ENCODE assay signal across 8 cellular contexts in the genomic region with DNA sequence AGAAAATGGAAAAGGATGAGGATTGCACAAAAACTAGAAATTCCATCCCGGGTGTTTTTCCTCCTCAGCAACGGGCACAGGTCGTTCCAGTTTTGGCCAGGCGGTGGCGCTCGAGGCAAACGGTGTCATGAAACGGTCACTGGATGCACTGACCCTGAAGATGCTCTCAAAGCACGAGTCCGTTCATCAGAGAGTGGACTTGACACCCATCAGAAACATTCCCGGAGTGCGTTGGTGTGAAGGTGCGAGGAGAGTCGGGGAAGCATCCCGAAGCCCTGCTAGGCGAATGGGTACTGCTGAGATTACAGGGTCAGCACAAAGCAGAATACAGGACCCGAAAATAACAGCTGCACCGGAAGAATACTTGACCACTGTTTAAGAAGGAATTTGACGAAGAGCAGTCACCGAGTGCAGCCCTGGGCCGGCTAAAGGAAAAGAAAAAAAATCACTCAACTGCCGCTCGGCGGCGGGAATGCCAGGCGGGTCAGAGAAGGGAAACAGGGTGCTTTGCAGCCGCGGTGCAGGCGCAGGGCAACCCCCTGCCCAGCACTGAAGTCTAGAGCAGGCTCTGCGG.
DNase-seq lines count a peak whose midpoint lies in the region; ATAC-seq and TF ChIP-seq lines count a peak whose summit lies in the region.

No MANE protein-coding gene starts in this region.

- H3K9ac ChIP-seq in Loucy (ENCODE audit: low read depth, low read length, poor library complexity, severe bottlenecking): peak overlapping the region; percentile 18
- H3K9ac ChIP-seq in neuronal stem cell (ENCODE audit: low read depth, low read length, poor library complexity): no peak overlapping the region

- peak overlapping the region; percentile 84 for H2AFZ ChIP-seq in Loucy (ENCODE audit: low read length)
- H2AFZ ChIP-seq in neuronal stem cell (ENCODE audit: low read length): peak overlapping the region; percentile 86

- H4K8ac ChIP-seq in neuronal stem cell (ENCODE audit: low read depth, low read length): no peak overlapping the region

- H4K20me1 ChIP-seq in DOHH2 (ENCODE audit: control insufficient read depth, insufficient read depth, low read depth, low read length) (no peaks in the 10 kb centered on the region), Loucy (ENCODE audit: insufficient read depth, low read length, poor library complexity, severe bottlenecking) (no peaks in the 10 kb centered on the region)

- H3K27ac ChIP-seq in DOHH2 (ENCODE audit: low read depth, low read length): no peak overlapping the region
- H3K27ac ChIP-seq in gastroesophageal sphincter: peak overlapping the region in 3 of 4 donors; percentile 58 to 73 (median 70)
- H3K27ac ChIP-seq in neuronal stem cell (replicated peaks; ENCODE audit: low read length): no peak overlapping the region

- peaks cover 13% of the 10 kb centered on the region for H3K4me1 ChIP-seq in DOHH2 (ENCODE audit: control insufficient read depth, low read length)
- peaks cover 11% of the 10 kb centered on the region for H3K4me1 ChIP-seq in Loucy (ENCODE audit: insufficient read depth, low read length, poor library complexity, severe bottlenecking)
- peaks cover 0 to 11% (median 0%) of the 10 kb centered on the region in 3 donors for H3K4me1 ChIP-seq in gastroesophageal sphincter
- H3K4me1 ChIP-seq in neuronal stem cell (ENCODE audit: control insufficient read depth in 2 of 2, insufficient read depth in 1 of 2, low read depth in 1 of 2, low read length in 2 of 2): peaks cover 0 to 9% of the 10 kb centered on the region in 2 donors

- no peak for TF ChIP-seq POLR2A in gastroesophageal sphincter (IDR thresholded peaks at IDR 0.05)

- no peak overlapping the region for H3K14ac ChIP-seq in neuronal stem cell (ENCODE audit: low read length)

- H3K36me3 Mint-ChIP-seq in activated naive CD4-positive, alpha-beta T cell treated with anti-CD3 and anti-CD28 coated beads for 36 hours (ENCODE audit: low read depth): no peaks in the 10 kb centered on the region

- peaks cover 8% of the 10 kb centered on the region for H3K4me1 Mint-ChIP-seq in activated naive CD4-positive, alpha-beta T cell treated with anti-CD3 and anti-CD28 coated beads for 36 hours (ENCODE audit: low read depth)
- peaks cover 14% of the 10 kb centered on the region for H3K4me1 Mint-ChIP-seq in stimulated activated naive CD8-positive, alpha-beta T cell treated with anti-CD3 and anti-CD28 coated beads, Interleukin-15, amount 100 ng/mL, for 72 hours

- no peak overlapping the region for H3K23ac ChIP-seq in neuronal stem cell (ENCODE audit: low read depth, low read length, poor library complexity)

- no peak overlapping the region for H2BK5ac ChIP-seq in neuronal stem cell (ENCODE audit: low read length)

- H2AK5ac ChIP-seq in neuronal stem cell (ENCODE audit: low read depth, low read length): no peak overlapping the region

- no peak overlapping the region for H3K18ac ChIP-seq in neuronal stem cell (ENCODE audit: low read length)

- no peak overlapping the region for H4K91ac ChIP-seq in neuronal stem cell (ENCODE audit: low read depth, low read length, poor library complexity)

- H3K9me3 Mint-ChIP-seq in activated naive CD4-positive, alpha-beta T cell treated with anti-CD3 and anti-CD28 coated beads for 36 hours: no peaks in the 10 kb centered on the region
- no peaks in the 10 kb centered on the region for H3K9me3 Mint-ChIP-seq in stimulated activated naive CD8-positive, alpha-beta T cell treated with anti-CD3 and anti-CD28 coated beads, Interleukin-15, amount 100 ng/mL, for 72 hours

- H3K4ac ChIP-seq in neuronal stem cell (ENCODE audit: low read length): no peak overlapping the region

- no peak overlapping the region for H2BK120ac ChIP-seq in neuronal stem cell (ENCODE audit: low read depth, low read length)

- CTCF ChIA-PET in activated naive CD4-positive, alpha-beta T cell treated with anti-CD3 and anti-CD28 coated beads for 36 hours (lab: Charles Lee): interaction anchor here (0.6 to 2.0 kb wide), 13 partner anchors 11 to 447 kb away, joined by 3 to 6 read pairs (median 3); no protein-coding TSS in a partner anchor

- no peak for TF ChIP-seq EP300 in gastroesophageal sphincter (IDR thresholded peaks at IDR 0.05)

- ATAC-seq in gastroesophageal sphincter (peak; percentile 88), GM19328 (IDR thresholded peaks at IDR 0.05; ENCODE audit: unreplicated experiment) (no peak)
- ATAC-seq in stimulated activated naive CD8-positive, alpha-beta T cell treated with anti-CD3 and anti-CD28 coated beads, Interleukin-15, amount 100 ng/mL, for 72 hours: peak; percentile 50

- H3K4me3 ChIP-seq in DOHH2 (ENCODE audit: low read length) (peak overlapping the region; percentile 63), Loucy (ENCODE audit: low read length, poor library complexity, severe bottlenecking) (peak overlapping the region; percentile 75), gastroesophageal sphincter (peak overlapping the region in 1 of 2 donors; percentile 33), neuronal stem cell (ENCODE audit: low read length in 2 of 2) (peak overlapping the region in 1 of 2 donors; percentile 12)

- H3K79me1 ChIP-seq in neuronal stem cell (ENCODE audit: low read depth, low read length): no peaks in the 10 kb centered on the region

- peak; percentile 99 for TF ChIP-seq CTCF in DOHH2 (IDR thresholded peaks at IDR 0.05; ENCODE audit: low read depth, low read length, poor library complexity, severe bottlenecking)
- TF ChIP-seq CTCF in Loucy (conservative IDR thresholded peaks at IDR 0.05; ENCODE audit: low read length): peak; percentile 99
- TF ChIP-seq CTCF in gastroesophageal sphincter (IDR thresholded peaks at IDR 0.05): peak; percentile 83 to 96 (median 94)

- H3K27me3 Mint-ChIP-seq in activated naive CD4-positive, alpha-beta T cell treated with anti-CD3 and anti-CD28 coated beads for 36 hours (ENCODE audit: low read depth): peaks cover 17% of the 10 kb centered on the region
- peaks cover 36% of the 10 kb centered on the region for H3K27me3 Mint-ChIP-seq in stimulated activated naive CD8-positive, alpha-beta T cell treated with anti-CD3 and anti-CD28 coated beads, Interleukin-15, amount 100 ng/mL, for 72 hours

- DNase-seq in SK-MEL-5 (ENCODE audit: low read depth, low spot score) (peak; percentile 67), neuronal stem cell (ENCODE audit: low spot score) (peak; percentile 85)
- DNase-seq in activated naive CD4-positive, alpha-beta T cell treated with anti-CD3 and anti-CD28 coated beads for 36 hours: peak; percentile 77
- peak; percentile 61 to 68 for DNase-seq in stimulated activated naive CD8-positive, alpha-beta T cell treated with anti-CD3 and anti-CD28 coated beads, Interleukin-15, amount 100 ng/mL, for 72 hours

- H3K79me2 ChIP-seq in DOHH2 (ENCODE audit: control insufficient read depth, low read length) (no peaks in the 10 kb centered on the region), Loucy (ENCODE audit: insufficient read depth, low read length) (no peaks in the 10 kb centered on the region)

- H3K4me2 ChIP-seq in DOHH2 (ENCODE audit: low read length): peak overlapping the region; percentile 67
- H3K4me2 ChIP-seq in Loucy (ENCODE audit: low read depth, low read length, poor library complexity, severe bottlenecking): peak overlapping the region; percentile 91
- H3K4me2 ChIP-seq in neuronal stem cell (ENCODE audit: insufficient read depth, low read length, poor library complexity, severe bottlenecking): peak overlapping the region; percentile 49

- H3K27ac Mint-ChIP-seq in activated naive CD4-positive, alpha-beta T cell treated with anti-CD3 and anti-CD28 coated beads for 36 hours: no peak overlapping the region
- peak overlapping the region in 1 of 2 donors; percentile 28 for H3K27ac Mint-ChIP-seq in stimulated activated naive CD8-positive, alpha-beta T cell treated with anti-CD3 and anti-CD28 coated beads, Interleukin-15, amount 100 ng/mL, for 72 hours

- no peaks in the 10 kb centered on the region for H3K9me2 ChIP-seq in DOHH2 (replicated peaks; ENCODE audit: control insufficient read depth, low read length)
- no peaks in the 10 kb centered on the region for H3K9me2 ChIP-seq in Loucy (replicated peaks; ENCODE audit: low read depth, low read length)

- H2BK12ac ChIP-seq in neuronal stem cell (ENCODE audit: low read length): no peak overlapping the region

- H3K9me3 ChIP-seq in DOHH2 (ENCODE audit: control insufficient read depth, insufficient read depth, low read length) (no peaks in the 10 kb centered on the region), Loucy (ENCODE audit: insufficient read depth, low read depth, low read length) (no peaks in the 10 kb centered on the region), gastroesophageal sphincter (no peaks in the 10 kb centered on the region), neuronal stem cell (replicated peaks in 1 of 2; ENCODE audit: control insufficient read depth in 2 of 2, insufficient read depth in 1 of 2, low read depth in 1 of 2, low read length in 2 of 2) (no peaks in the 10 kb centered on the region)

- H3K36me3 ChIP-seq in DOHH2 (ENCODE audit: control insufficient read depth, low read length): no peaks in the 10 kb centered on the region
- H3K36me3 ChIP-seq in Loucy (ENCODE audit: insufficient read depth, low read length): no peaks in the 10 kb centered on the region
- no peaks in the 10 kb centered on the region for H3K36me3 ChIP-seq in gastroesophageal sphincter
- no peaks in the 10 kb centered on the region for H3K36me3 ChIP-seq in neuronal stem cell (replicated peaks in 1 of 2; ENCODE audit: control insufficient read depth in 2 of 2, insufficient read depth in 2 of 2, low read length in 2 of 2)

- no peak overlapping the region for H2BK15ac ChIP-seq in neuronal stem cell (ENCODE audit: low read length)

- H3K27me3 ChIP-seq in DOHH2 (ENCODE audit: control insufficient read depth, low read length): peaks cover 3% of the 10 kb centered on the region; the same call in 1 of the 2 replicates
- no peaks in the 10 kb centered on the region for H3K27me3 ChIP-seq in Loucy (ENCODE audit: insufficient read depth, low read length, poor library complexity, severe bottlenecking)
- H3K27me3 ChIP-seq in gastroesophageal sphincter: no peaks in the 10 kb centered on the region
- H3K27me3 ChIP-seq in neuronal stem cell (ENCODE audit: control insufficient read depth in 3 of 3, insufficient read depth in 3 of 3, low read depth in 1 of 3, low read length in 3 of 3): peaks cover 0 to 15% (median 0%) of the 10 kb centered on the region in 3 experiments

- WGBS in gastroesophageal sphincter (ENCODE audit: low coverage in 1 of 2), 2 donors: 9 to 10% methylated on average over 15 to 26 of the region's 30 CpGs
- no CpG with 5 or more reads among the region's 30 CpGs for WGBS in neuronal stem cell (ENCODE audit: extremely low coverage in 2 of 2, insufficient read length in 2 of 2, insufficient replicate concordance in 1 of 2), 2 donors

- H3F3A ChIP-seq in DOHH2 (ENCODE audit: control insufficient read depth, insufficient read depth): no peaks in the 10 kb centered on the region
- no peaks in the 10 kb centered on the region for H3F3A ChIP-seq in Loucy (ENCODE audit: low read depth)

- H3K4me3 Mint-ChIP-seq in activated naive CD4-positive, alpha-beta T cell treated with anti-CD3 and anti-CD28 coated beads for 36 hours: peak overlapping the region; percentile 69
- H3K4me3 Mint-ChIP-seq in stimulated activated naive CD8-positive, alpha-beta T cell treated with anti-CD3 and anti-CD28 coated beads, Interleukin-15, amount 100 ng/mL, for 72 hours: peak overlapping the region; percentile 85 to 88

- in situ Hi-C loops in SK-MEL-5 (cut with HindIII; ENCODE audit: low pct_unique_long_range_greater_than_20kb, low sequenced_read_pairs): no loop called here

- intact Hi-C loops in activated naive CD4-positive, alpha-beta T cell treated with anti-CD3 and anti-CD28 coated beads for 36 hours (cut with micrococcal nuclease): loop anchor here (1.0 to 10.0 kb wide), 8 partner anchors 62 to 711 kb away; a partner anchor contains a TSS

Comparison
In these comparisons a context has a peak if more than half of its experiments do, and no peak if none do; other contexts are left out.
1. H3K27ac ChIP-seq: peak in gastroesophageal sphincter (3 of 4); none in DOHH2 (single experiment) and neuronal stem cell (single experiment).
2. Peak in every context shown above with its lines, with median percentiles within 50 percentile points of each other: H3K4me2 ChIP-seq, CTCF ChIP-seq and DNase-seq.